In the genomic region with DNA sequence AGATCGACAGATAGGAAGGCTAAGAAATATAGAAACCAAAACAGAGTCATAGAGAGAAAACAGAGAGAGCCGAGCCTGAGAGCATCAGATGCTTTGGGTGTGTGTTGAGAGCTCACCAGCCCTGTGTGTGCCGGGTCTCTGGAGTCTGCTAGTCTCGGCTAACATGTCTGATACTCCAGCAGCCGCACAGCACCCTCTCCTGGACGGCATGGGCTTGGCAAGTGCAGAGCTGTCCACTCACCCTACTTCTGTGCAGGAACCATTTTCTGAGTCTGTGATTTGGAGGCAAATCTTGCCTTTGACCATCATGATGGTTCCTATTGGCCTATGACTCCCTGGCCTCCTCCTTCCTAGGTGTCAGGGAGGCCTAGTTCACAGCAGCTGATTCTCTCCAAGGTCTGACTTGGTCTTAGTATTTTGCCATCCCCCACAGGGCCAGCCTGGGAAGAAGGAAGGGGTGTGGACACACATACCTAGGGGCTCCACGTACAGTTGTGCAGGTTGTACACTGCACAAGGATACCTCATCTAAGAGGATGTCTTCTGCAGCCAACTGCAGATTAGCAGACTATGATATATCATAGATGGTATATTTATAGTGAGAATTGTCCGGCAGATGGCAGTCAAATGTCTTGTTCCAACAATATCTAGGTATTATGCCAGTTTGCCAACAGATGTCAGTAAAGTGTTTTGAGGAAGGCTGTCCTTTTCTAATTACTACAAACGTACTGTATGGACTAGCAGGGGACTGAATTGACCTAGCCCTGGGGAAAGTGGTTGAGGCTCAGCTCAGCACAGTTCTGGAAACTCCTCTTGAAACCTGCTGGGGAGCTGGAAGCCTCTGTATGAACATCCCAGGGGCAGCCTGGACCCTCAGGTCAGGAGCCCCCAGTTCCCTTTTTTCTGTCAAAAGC, we compare ENCODE assay signal across 1 cellular context.
A peak's percentile ranks its signal among the peaks of the same experiment; 100 is the strongest.
TF ChIP-seq lines count a peak whose summit lies in the region.

No MANE protein-coding gene starts in this region.

TF ChIP-seq in HepG2, 621 proteins besides CTCF, POLR2A, EP300 and RAD21 (continued from another document and continues in another):
- TF ChIP-seq, protein P1, sequence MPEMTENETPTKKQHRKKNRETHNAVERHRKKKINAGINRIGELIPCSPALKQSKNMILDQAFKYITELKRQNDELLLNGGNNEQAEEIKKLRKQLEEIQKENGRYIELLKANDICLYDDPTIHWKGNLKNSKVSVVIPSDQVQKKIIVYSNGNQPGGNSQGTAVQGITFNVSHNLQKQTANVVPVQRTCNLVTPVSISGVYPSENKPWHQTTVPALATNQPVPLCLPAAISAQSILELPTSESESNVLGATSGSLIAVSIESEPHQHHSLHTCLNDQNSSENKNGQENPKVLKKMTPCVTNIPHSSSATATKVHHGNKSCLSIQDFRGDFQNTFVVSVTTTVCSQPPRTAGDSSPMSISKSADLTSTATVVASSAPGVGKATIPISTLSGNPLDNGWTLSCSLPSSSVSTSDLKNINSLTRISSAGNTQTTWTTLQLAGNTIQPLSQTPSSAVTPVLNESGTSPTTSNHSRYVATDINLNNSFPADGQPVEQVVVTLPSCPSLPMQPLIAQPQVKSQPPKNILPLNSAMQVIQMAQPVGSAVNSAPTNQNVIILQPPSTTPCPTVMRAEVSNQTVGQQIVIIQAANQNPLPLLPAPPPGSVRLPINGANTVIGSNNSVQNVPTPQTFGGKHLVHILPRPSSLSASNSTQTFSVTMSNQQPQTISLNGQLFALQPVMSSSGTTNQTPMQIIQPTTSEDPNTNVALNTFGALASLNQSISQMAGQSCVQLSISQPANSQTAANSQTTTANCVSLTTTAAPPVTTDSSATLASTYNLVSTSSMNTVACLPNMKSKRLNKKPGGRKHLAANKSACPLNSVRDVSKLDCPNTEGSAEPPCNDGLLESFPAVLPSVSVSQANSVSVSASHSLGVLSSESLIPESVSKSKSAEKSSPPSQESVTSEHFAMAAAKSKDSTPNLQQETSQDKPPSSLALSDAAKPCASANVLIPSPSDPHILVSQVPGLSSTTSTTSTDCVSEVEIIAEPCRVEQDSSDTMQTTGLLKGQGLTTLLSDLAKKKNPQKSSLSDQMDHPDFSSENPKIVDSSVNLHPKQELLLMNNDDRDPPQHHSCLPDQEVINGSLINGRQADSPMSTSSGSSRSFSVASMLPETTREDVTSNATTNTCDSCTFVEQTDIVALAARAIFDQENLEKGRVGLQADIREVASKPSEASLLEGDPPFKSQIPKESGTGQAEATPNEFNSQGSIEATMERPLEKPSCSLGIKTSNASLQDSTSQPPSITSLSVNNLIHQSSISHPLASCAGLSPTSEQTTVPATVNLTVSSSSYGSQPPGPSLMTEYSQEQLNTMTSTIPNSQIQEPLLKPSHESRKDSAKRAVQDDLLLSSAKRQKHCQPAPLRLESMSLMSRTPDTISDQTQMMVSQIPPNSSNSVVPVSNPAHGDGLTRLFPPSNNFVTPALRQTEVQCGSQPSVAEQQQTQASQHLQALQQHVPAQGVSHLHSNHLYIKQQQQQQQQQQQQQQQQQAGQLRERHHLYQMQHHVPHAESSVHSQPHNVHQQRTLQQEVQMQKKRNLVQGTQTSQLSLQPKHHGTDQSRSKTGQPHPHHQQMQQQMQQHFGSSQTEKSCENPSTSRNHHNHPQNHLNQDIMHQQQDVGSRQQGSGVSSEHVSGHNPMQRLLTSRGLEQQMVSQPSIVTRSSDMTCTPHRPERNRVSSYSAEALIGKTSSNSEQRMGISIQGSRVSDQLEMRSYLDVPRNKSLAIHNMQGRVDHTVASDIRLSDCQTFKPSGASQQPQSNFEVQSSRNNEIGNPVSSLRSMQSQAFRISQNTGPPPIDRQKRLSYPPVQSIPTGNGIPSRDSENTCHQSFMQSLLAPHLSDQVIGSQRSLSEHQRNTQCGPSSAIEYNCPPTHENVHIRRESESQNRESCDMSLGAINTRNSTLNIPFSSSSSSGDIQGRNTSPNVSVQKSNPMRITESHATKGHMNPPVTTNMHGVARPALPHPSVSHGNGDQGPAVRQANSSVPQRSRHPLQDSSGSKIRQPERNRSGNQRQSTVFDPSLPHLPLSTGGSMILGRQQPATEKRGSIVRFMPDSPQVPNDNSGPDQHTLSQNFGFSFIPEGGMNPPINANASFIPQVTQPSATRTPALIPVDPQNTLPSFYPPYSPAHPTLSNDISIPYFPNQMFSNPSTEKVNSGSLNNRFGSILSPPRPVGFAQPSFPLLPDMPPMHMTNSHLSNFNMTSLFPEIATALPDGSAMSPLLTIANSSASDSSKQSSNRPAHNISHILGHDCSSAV (CRISPR knock-in tag; IDR thresholded peaks at IDR 0.05; ENCODE audit: borderline replicate concordance): no peak
- no peak for TF ChIP-seq ZBTB37 (CRISPR knock-in tag; IDR thresholded peaks at IDR 0.05)
- no peak for TF ChIP-seq ZBTB8A (CRISPR knock-in tag; IDR thresholded peaks at IDR 0.05; ENCODE audit: borderline replicate concordance, low read depth)
- no peak for TF ChIP-seq ZNF510 (CRISPR knock-in tag; IDR thresholded peaks at IDR 0.05; ENCODE audit: low read depth)
- no peak for TF ChIP-seq HOXD1 (CRISPR knock-in tag; IDR thresholded peaks at IDR 0.05)
- no peak for TF ChIP-seq REL (CRISPR knock-in tag; conservative IDR thresholded peaks at IDR 0.05)
- no peak for TF ChIP-seq ZNF484 (CRISPR knock-in tag; IDR thresholded peaks at IDR 0.05; ENCODE audit: borderline replicate concordance, low read depth)
- no peak for TF ChIP-seq CC2D1A (CRISPR knock-in tag; IDR thresholded peaks at IDR 0.05)
- TF ChIP-seq ZNF7 (CRISPR knock-in tag; IDR thresholded peaks at IDR 0.05): no peak
- TF ChIP-seq ZNF367 (CRISPR knock-in tag; IDR thresholded peaks at IDR 0.05; ENCODE audit: borderline replicate concordance): no peak
- peak; percentile 56 for TF ChIP-seq HDAC2 (CRISPR knock-in tag; IDR thresholded peaks at IDR 0.05)
- no peak for TF ChIP-seq GATA4 (IDR thresholded peaks at IDR 0.05; ENCODE audit: borderline replicate concordance, low read depth)
- no peak for TF ChIP-seq NCOA5 (CRISPR knock-in tag; IDR thresholded peaks at IDR 0.05)
- no peak for TF ChIP-seq ZNF644 (CRISPR knock-in tag; IDR thresholded peaks at IDR 0.05; ENCODE audit: low read depth)
- no peak for TF ChIP-seq ZNF782 (CRISPR knock-in tag; IDR thresholded peaks at IDR 0.05; ENCODE audit: borderline replicate concordance)
- peak; percentile 12; the same call in 1 of the 2 replicates for TF ChIP-seq SP4 (CRISPR knock-in tag; IDR thresholded peaks at IDR 0.05)
- TF ChIP-seq ZNF543 (CRISPR knock-in tag; IDR thresholded peaks at IDR 0.05): peak; percentile 27; the same call in 1 of the 2 replicates
- TF ChIP-seq SP5 (CRISPR knock-in tag; IDR thresholded peaks at IDR 0.05; ENCODE audit: borderline replicate concordance, low read depth): no peak
- no peak for TF ChIP-seq ZNF124 (CRISPR knock-in tag; IDR thresholded peaks at IDR 0.05)
- no peak for TF ChIP-seq ZNF407 (CRISPR knock-in tag; IDR thresholded peaks at IDR 0.05; ENCODE audit: not compliant biosample characterization)
- no peak for TF ChIP-seq SRSF1 (optimal IDR thresholded peaks at IDR 0.05; ENCODE audit: low read depth, low read length)
- TF ChIP-seq, protein P2, sequence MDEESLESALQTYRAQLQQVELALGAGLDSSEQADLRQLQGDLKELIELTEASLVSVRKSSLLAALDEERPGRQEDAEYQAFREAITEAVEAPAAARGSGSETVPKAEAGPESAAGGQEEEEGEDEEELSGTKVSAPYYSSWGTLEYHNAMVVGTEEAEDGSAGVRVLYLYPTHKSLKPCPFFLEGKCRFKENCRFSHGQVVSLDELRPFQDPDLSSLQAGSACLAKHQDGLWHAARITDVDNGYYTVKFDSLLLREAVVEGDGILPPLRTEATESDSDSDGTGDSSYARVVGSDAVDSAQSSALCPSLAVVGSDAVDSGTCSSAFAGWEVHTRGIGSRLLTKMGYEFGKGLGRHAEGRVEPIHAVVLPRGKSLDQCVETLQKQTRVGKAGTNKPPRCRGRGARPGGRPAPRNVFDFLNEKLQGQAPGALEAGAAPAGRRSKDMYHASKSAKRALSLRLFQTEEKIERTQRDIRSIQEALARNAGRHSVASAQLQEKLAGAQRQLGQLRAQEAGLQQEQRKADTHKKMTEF (CRISPR knock-in tag; IDR thresholded peaks at IDR 0.05): peak; percentile 70; the same call in 1 of the 2 replicates
- 0 out of 2 replicates have a peak, but pooled peaks have one; percentile 54 for TF ChIP-seq ZKSCAN5 (CRISPR knock-in tag; IDR thresholded peaks at IDR 0.05)
- TF ChIP-seq CENPX (CRISPR knock-in tag; IDR thresholded peaks at IDR 0.05): no peak
- TF ChIP-seq, protein P3, sequence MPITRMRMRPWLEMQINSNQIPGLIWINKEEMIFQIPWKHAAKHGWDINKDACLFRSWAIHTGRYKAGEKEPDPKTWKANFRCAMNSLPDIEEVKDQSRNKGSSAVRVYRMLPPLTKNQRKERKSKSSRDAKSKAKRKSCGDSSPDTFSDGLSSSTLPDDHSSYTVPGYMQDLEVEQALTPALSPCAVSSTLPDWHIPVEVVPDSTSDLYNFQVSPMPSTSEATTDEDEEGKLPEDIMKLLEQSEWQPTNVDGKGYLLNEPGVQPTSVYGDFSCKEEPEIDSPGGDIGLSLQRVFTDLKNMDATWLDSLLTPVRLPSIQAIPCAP (CRISPR knock-in tag; IDR thresholded peaks at IDR 0.05; ENCODE audit: low read depth): no peak
- TF ChIP-seq ZNF33B (CRISPR knock-in tag; IDR thresholded peaks at IDR 0.05): no peak
- no peak for TF ChIP-seq EEA1 (CRISPR knock-in tag; IDR thresholded peaks at IDR 0.05; ENCODE audit: borderline replicate concordance)
- TF ChIP-seq, protein P4, sequence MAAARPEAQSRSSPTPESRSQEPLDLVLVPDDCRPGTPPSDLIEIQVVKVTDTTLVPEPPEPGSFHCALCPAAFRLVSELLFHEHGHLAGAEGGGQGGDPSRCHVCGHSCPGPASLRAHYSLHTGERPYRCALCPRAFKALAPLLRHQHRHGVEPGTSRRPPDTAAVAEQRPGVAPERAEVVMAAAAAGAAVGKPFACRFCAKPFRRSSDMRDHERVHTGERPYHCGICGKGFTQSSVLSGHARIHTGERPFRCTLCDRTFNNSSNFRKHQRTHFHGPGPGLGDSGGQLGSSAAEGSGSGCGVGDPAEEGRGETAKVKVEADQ (CRISPR knock-in tag; IDR thresholded peaks at IDR 0.05; ENCODE audit: borderline replicate concordance): peak; percentile 30; the same call in 1 of the 2 replicates
- no peak for TF ChIP-seq FOXK2 (IDR thresholded peaks at IDR 0.05)
- TF ChIP-seq, protein P5, sequence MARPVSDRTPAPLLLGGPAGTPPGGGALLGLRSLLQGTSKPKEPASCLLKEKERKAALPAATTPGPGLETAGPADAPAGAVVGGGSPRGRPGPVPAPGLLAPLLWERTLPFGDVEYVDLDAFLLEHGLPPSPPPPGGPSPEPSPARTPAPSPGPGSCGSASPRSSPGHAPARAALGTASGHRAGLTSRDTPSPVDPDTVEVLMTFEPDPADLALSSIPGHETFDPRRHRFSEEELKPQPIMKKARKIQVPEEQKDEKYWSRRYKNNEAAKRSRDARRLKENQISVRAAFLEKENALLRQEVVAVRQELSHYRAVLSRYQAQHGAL (CRISPR knock-in tag; IDR thresholded peaks at IDR 0.05; ENCODE audit: not compliant biosample characterization): no peak
- TF ChIP-seq SMARCE1 (IDR thresholded peaks at IDR 0.05; ENCODE audit: borderline replicate concordance): no peak
